ENCODE assay signal across 16 cellular contexts in the genomic region with DNA sequence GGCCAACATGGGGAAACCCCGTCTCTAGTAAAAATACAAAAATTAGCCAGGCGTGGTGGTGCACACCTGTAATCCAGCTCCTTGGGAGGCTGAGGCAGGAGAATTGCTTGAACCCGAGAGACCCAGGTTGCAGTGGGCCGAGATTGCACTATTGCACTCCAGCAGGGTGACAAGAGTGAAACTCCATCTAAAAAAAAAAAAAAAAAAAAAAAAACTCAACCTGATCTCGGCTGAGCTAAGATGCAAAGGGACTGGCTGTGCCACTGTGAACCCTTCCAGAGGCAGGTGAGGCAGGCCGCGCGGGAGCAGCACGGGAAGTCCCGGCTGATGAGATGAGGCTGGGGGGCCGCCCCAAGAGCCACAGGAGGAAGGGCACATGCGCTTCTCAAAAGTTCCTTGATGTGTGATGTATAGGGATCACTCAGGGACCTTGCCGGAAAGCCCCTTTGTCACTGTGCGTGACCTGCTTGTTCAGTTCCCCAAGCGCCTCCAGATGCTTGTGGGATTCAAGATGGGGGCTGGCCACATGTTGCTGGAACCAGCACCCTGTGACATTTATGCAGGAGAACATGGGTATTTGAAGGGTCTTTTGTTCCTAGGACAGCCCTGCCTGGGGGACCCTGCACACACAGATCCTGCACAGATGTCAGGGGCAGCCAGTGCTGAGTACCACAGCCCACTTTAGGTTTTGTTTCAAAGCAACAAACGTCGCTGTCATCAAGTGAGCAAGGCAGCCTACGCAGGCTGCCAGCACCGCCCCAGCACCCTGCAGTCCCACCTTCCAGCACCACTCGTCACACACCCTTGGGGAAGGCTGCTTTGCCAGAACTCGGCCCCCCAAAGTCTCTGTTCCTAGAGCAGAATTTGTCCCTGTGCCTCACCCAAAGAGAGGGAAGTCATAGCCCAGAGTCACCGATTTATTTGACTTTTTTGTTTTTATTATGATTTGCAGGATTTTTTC.
DNase-seq lines count a peak whose midpoint lies in the region; ATAC-seq, FAIRE-seq and TF ChIP-seq lines count a peak whose summit lies in the region.
"Had no signal": no experiment of that assay in that cellular context is flagged by ENCODE, and none has a peak within 500 bp of the region (broad histone marks: within the 10 kb centered on the region; RNA-seq: fewer than 3 reads in every experiment).

No MANE protein-coding gene starts in this region.

- peaks cover 43% of the 10 kb centered on the region for H3K36me3 Mint-ChIP-seq in stimulated activated memory B cell treated with anti-CD40 and anti-IgM and Interleukin-4, amounts not matched to agents 10 μg/mL and 1 μg/mL and 100 μg/mL, for 72 hours
- H3K36me3 Mint-ChIP-seq in activated naive CD4-positive, alpha-beta T cell treated with anti-CD3 and anti-CD28 coated beads for 36 hours (ENCODE audit: low read depth): peaks cover 1% of the 10 kb centered on the region
- H3K36me3 Mint-ChIP-seq: natural killer cell had no signal

- H3K4me1 Mint-ChIP-seq in stimulated activated memory B cell treated with anti-CD40 and anti-IgM and Interleukin-4, amounts not matched to agents 10 μg/mL and 1 μg/mL and 100 μg/mL, for 72 hours: peaks cover 43% of the 10 kb centered on the region
- no peaks in the 10 kb centered on the region for H3K4me1 Mint-ChIP-seq in activated naive CD4-positive, alpha-beta T cell treated with anti-CD3 and anti-CD28 coated beads for 36 hours (ENCODE audit: low read depth)
- H3K4me1 Mint-ChIP-seq: activated naive CD8-positive, alpha-beta T cell treated with anti-CD3 and anti-CD28 coated beads for 36 hours; natural killer cell had no signal

- H3K27me3 Mint-ChIP-seq in stimulated activated memory B cell treated with anti-CD40 and anti-IgM and Interleukin-4, amounts not matched to agents 10 μg/mL and 1 μg/mL and 100 μg/mL, for 72 hours: no peaks in the 10 kb centered on the region
- H3K27me3 Mint-ChIP-seq in activated naive CD4-positive, alpha-beta T cell treated with anti-CD3 and anti-CD28 coated beads for 36 hours (ENCODE audit: low read depth): no peaks in the 10 kb centered on the region
- H3K27me3 Mint-ChIP-seq: activated naive CD8-positive, alpha-beta T cell treated with anti-CD3 and anti-CD28 coated beads for 36 hours had no signal

- H3K9me3 Mint-ChIP-seq in stimulated activated memory B cell treated with anti-CD40 and anti-IgM and Interleukin-4, amounts not matched to agents 10 μg/mL and 1 μg/mL and 100 μg/mL, for 72 hours: no peaks in the 10 kb centered on the region
- H3K9me3 Mint-ChIP-seq in activated naive CD4-positive, alpha-beta T cell treated with anti-CD3 and anti-CD28 coated beads for 36 hours: no peaks in the 10 kb centered on the region
- H3K9me3 Mint-ChIP-seq: activated naive CD8-positive, alpha-beta T cell treated with anti-CD3 and anti-CD28 coated beads for 36 hours; natural killer cell had no signal

- intact Hi-C loops in activated naive CD4-positive, alpha-beta T cell treated with anti-CD3 and anti-CD28 coated beads for 36 hours (cut with micrococcal nuclease): no loop called here

- ATAC-seq in GM18873 (IDR thresholded peaks at IDR 0.05; ENCODE audit: low FRiP score, unreplicated experiment) (peak; percentile 84), GM21529 (IDR thresholded peaks at IDR 0.05; ENCODE audit: unreplicated experiment) (peak; percentile 89), HG03342 (IDR thresholded peaks at IDR 0.05; ENCODE audit: unreplicated experiment) (peak; percentile 72)
- ATAC-seq in stimulated activated memory B cell treated with anti-CD40 and anti-IgM and Interleukin-4, amounts not matched to agents 10 μg/mL and 1 μg/mL and 100 μg/mL, for 72 hours: peak; percentile 94
- ATAC-seq: natural killer cell had no signal

- CTCF ChIA-PET in activated naive CD4-positive, alpha-beta T cell treated with anti-CD3 and anti-CD28 coated beads for 36 hours (lab: Charles Lee): no interaction called here

- peak overlapping the region; percentile 96 for H3K27ac Mint-ChIP-seq in stimulated activated memory B cell treated with anti-CD40 and anti-IgM and Interleukin-4, amounts not matched to agents 10 μg/mL and 1 μg/mL and 100 μg/mL, for 72 hours
- H3K27ac Mint-ChIP-seq in activated naive CD4-positive, alpha-beta T cell treated with anti-CD3 and anti-CD28 coated beads for 36 hours: no peak overlapping the region
- H3K27ac Mint-ChIP-seq: activated naive CD8-positive, alpha-beta T cell treated with anti-CD3 and anti-CD28 coated beads for 36 hours; natural killer cell had no signal

- no peak for TF ChIP-seq CTCF in D721Med (IDR thresholded peaks at IDR 0.05; ENCODE audit: insufficient read depth, missing control alignments)

- H3K4me3 Mint-ChIP-seq in stimulated activated memory B cell treated with anti-CD40 and anti-IgM and Interleukin-4, amounts not matched to agents 10 μg/mL and 1 μg/mL and 100 μg/mL, for 72 hours: peak overlapping the region; percentile 54
- no peak overlapping the region for H3K4me3 Mint-ChIP-seq in activated naive CD4-positive, alpha-beta T cell treated with anti-CD3 and anti-CD28 coated beads for 36 hours
- H3K4me3 Mint-ChIP-seq: activated naive CD8-positive, alpha-beta T cell treated with anti-CD3 and anti-CD28 coated beads for 36 hours; natural killer cell had no signal

- DNase-seq in NCI-H128 (lab: John Stamatoyannopoulos, UW; ENCODE audit: unreplicated experiment): no peak
- DNase-seq in activated naive CD4-positive, alpha-beta T cell treated with anti-CD3 and anti-CD28 coated beads for 36 hours: no peak
- DNase-seq in D721Med (ENCODE audit: insufficient read length, low spot score): no peak
- DNase-seq: activated naive CD8-positive, alpha-beta T cell treated with anti-CD3 and anti-CD28 coated beads for 36 hours; DMS53; foreskin fibroblast; natural killer cell; NCI-H1930; NCI-H774; retina; T-helper 1 cell; tibial artery had no signal

- no peak for FAIRE-seq in D721Med (lab: Jason Lieb, UNC)
